Comparison of ENCODE assay signal across 8 cellular contexts in the genomic region with DNA sequence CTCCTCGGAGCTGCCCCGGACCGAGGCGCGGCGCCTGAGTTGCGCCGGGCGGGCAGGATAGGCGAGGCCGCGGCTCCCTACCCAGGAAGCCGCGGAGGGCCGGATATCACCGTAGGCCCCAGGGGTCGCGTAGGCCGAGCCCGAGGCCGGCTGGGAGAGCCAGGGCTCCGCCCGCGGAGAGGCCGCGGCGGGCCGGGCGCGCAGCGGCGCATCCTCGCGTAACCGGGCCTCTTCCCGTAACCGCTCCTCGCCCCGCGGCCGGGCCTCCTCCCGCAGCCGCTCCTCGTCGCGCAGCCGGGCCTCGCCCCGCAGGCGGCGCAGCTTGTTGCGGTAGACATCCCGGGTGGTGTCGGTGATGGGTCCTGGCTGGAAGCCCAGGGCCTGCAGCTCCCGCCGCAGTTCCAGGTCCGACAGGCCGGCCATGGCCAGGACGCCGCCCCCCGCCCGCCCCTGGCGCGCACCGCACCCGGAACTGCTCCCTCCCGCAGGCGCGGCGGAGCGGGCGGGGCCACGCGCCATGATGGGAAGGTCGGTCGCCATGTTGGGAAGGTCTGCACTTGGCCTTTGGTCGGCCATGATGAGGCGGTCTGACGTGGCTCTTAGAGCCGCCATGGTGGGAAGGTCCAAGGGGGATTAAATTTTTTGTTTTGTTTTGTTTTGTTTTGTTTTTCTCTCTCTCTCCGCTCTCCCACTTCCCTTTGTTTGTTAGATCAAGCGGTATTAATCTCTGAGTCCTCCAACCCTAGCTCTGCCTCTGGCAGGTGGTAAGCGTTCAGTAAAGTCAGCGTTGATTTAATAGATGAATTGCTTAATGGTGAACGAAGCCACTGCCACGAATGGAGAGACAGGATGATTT. TPM values are rescaled to one million over a fixed set of nuclear protein-coding genes. Genes with fewer than 3 reads are reported as not detected.
DNase-seq lines count a peak whose midpoint lies in the region; ATAC-seq, FAIRE-seq and TF ChIP-seq lines count a peak whose summit lies in the region.

TSS of gene LEMD2 (minus strand) at position 437 of the 856 bp plus-strand sequence. CDS start at position 423, 14 bp downstream.

- H3K9me3 ChIP-seq in right atrium auricular region: no peaks in the 10 kb centered on the region

- FAIRE-seq in urothelium cell line (lab: Jason Lieb, UNC): peak; percentile 59

- DNase-seq in NCI-H187 treated with DMSO at 0.1 percent for 48 hours (lab: John Stamatoyannopoulos, UW): peak; percentile 25
- peak; percentile 79 to 94 (median 86) for DNase-seq in T-helper 2 cell
- peak; percentile 93 for DNase-seq in right atrium auricular region (ENCODE audit: low spot score)
- DNase-seq in pulmonary artery endothelial cell (ENCODE audit: low read depth, low spot score): peak; percentile 78
- peak; percentile 96 for DNase-seq in urothelium cell line (ENCODE audit: low spot score)

- ATAC-seq in GM18498 (IDR thresholded peaks at IDR 0.05; ENCODE audit: unreplicated experiment): peak; percentile 88
- ATAC-seq in HG02885 (IDR thresholded peaks at IDR 0.05; ENCODE audit: poor library complexity, unreplicated experiment): peak; percentile 89

- no peaks in the 10 kb centered on the region for H3K27me3 ChIP-seq in right atrium auricular region

- peaks cover 16% of the 10 kb centered on the region for H3K36me3 ChIP-seq in right atrium auricular region

- no peak for TF ChIP-seq CTCF in right atrium auricular region (IDR thresholded peaks at IDR 0.05)

- H3K4me1 ChIP-seq in right atrium auricular region: peaks cover 0 to 43% of the 10 kb centered on the region in 2 donors

- H3K4me3 ChIP-seq in right atrium auricular region: peak within 1 kb of the TSS; percentile 88 to 93

- peak within 1 kb of the TSS; percentile 86 for H3K27ac ChIP-seq in angular gyrus (ENCODE audit: low read depth, low read length)
- peak within 1 kb of the TSS; percentile 98 for H3K27ac ChIP-seq in right atrium auricular region

RNA-seq across cellular contexts. Expression of gene LEMD2, which starts in this region (rescaled TPM):
- total RNA-seq in right atrium auricular region: 10 to 100 TPM; 25.9 to 28.1 TPM
- 40.4 and 58.0 TPM in 2 replicates for total RNA-seq in pulmonary artery endothelial cell

Comparison
In these comparisons a context has a peak if more than half of its experiments do, and no peak if none do; other contexts are left out.
1. Peak in every context shown above with its lines: DNase-seq, ATAC-seq, H3K4me3 ChIP-seq and H3K27ac ChIP-seq.
2. DNase-seq: peak in every context shown above with its lines; median percentile 96 in urothelium cell line; 93 in right atrium auricular region; 86 in T-helper 2 cell; 78 in pulmonary artery endothelial cell; 25 in NCI-H187 treated with DMSO at 0.1 percent for 48 hours.